Comparison of ENCODE assay signal across 23 cellular contexts in genomic region chr15:52778457-52778856, GRCh38. TPM values are rescaled to one million over a fixed set of nuclear protein-coding genes. Genes with fewer than 3 reads are reported as not detected.
"Had no signal": no experiment of that assay in that cellular context is flagged by ENCODE, and none has a peak within 500 bp of the region (broad histone marks: within the 10 kb centered on the region; RNA-seq: fewer than 3 reads in every experiment).

No MANE protein-coding gene starts in this region.

- H3K9me3 Mint-ChIP-seq: T-helper 1 cell treated with Interleukin-12 subunit alpha and Interleukin-12 subunit beta and Interleukin-4 antibody, amounts not matched to agents 30 μg/mL and 1 μg/mL, for 36 hours had no signal

- H3K27me3 ChIP-seq: body of pancreas had no signal

- H3K36me3 ChIP-seq: ascending aorta had no signal

- H3K4me1 ChIP-seq: ascending aorta had no signal

- H3K27ac ChIP-seq: ascending aorta had no signal

- H3K4me3 ChIP-seq: ascending aorta, body of pancreas had no signal

- ATAC-seq: activated CD8-positive, alpha-beta T cell treated with anti-CD3 and anti-CD28 coated beads, Interleukin-2, amount 10 ng/mL, durations not matched to agents 7 days and 5 days; body of pancreas; Panc1 had no signal

- H3K4me3 Mint-ChIP-seq: activated CD8-positive, alpha-beta T cell treated with anti-CD3 and anti-CD28 coated beads, Interleukin-2, amount 10 ng/mL, durations not matched to agents 7 days and 5 days; T-helper 1 cell treated with Interleukin-12 subunit alpha and Interleukin-12 subunit beta and Interleukin-4 antibody, amounts not matched to agents 30 μg/mL and 1 μg/mL, for 36 hours had no signal

- DNase-seq: activated CD4-positive, alpha-beta T cell treated with anti-CD3 and anti-CD28 coated beads for 48 hours; activated CD4-positive, alpha-beta T cell treated with anti-CD3 and anti-CD28 coated beads, Interleukin-2, amount 50 U/mL, for 4 hours; activated CD4-positive, CD25-positive, alpha-beta regulatory T cell treated with anti-CD3 and anti-CD28 coated beads, Interleukin-2, amount 50 U/mL, for 72 hours; activated CD8-positive, alpha-beta memory T cell treated with anti-CD3 and anti-CD28 coated beads, Interleukin-2, amount 50 U/mL, for 48 hours; activated CD8-positive, alpha-beta T cell treated with anti-CD3 and anti-CD28 coated beads, Interleukin-2, amount 10 ng/mL, durations not matched to agents 7 days and 5 days; activated naive CD4-positive, alpha-beta T cell treated with anti-CD3 and anti-CD28 coated beads, Interleukin-2, amount 50 U/mL, for 16 hours; activated T-cell treated with anti-CD3 and anti-CD28 coated beads, Interleukin-2, amount 50 U/mL, for 1 hour; amniotic stem cell; body of pancreas; central memory CD4-positive, alpha-beta T cell; cortex of kidney; NCI-H1105 treated with DMSO at 0.1 percent for 48 hours; NCI-H146; NCI-H187 treated with DMSO at 0.1 percent for 48 hours; NCI-H2081 treated with DMSO at 0.1 percent for 48 hours; NCI-H446; NCI-H524 treated with DMSO at 0.1 percent for 48 hours; NCI-H774; SHP77 treated with DMSO at 0.1 percent for 48 hours had no signal

- H3K9me3 ChIP-seq: ascending aorta, body of pancreas had no signal

- H3K27ac Mint-ChIP-seq: activated CD8-positive, alpha-beta T cell treated with anti-CD3 and anti-CD28 coated beads, Interleukin-2, amount 10 ng/mL, durations not matched to agents 7 days and 5 days; T-helper 1 cell treated with Interleukin-12 subunit alpha and Interleukin-12 subunit beta and Interleukin-4 antibody, amounts not matched to agents 30 μg/mL and 1 μg/mL, for 36 hours had no signal

RNA-seq across cellular contexts. Expression of gene ONECUT1, which starts 11.7 kb away (rescaled TPM):
- total RNA-seq: activated CD8-positive, alpha-beta T cell treated with anti-CD3 and anti-CD28 coated beads, Interleukin-2, amount 10 ng/mL, durations not matched to agents 7 days and 5 days; bronchial epithelial cell had no signal
